Comparison of ENCODE assay signal across 23 cellular contexts in the genomic region with DNA sequence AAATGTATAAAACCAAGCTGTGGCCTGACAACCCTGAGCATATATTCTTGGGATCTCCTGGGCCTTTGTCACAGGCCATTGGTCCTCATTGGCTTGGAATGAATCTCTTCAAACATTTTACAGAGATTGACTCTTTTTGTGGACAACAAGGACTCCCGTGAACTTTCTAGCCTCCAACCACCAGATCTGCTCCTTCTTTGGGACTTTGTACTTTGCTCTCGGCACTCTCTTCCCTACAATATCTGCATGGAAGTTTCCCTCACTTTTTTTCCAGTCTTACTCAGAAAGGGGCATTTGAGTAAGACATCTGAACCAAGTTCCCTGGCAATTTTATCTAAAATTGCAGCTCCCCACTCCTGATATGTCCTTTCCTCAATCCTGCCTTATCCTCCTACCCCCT.
"Had no signal": no experiment of that assay in that cellular context is flagged by ENCODE, and none has a peak within 500 bp of the region (broad histone marks: within the 10 kb centered on the region; RNA-seq: fewer than 3 reads in every experiment).

No MANE protein-coding gene starts in this region.

- H3K9me3 ChIP-seq: gastrocnemius medialis, heart right ventricle, mucosa of descending colon, pancreas, stomach had no signal

- H3K4me1 Mint-ChIP-seq: natural killer cell; stimulated activated naive B cell treated with anti-CD40 and anti-IgM and Interleukin-4, amounts not matched to agents 10 μg/mL and 1 μg/mL and 100 μg/mL, for 72 hours had no signal

- DNase-seq: central memory CD4-positive, alpha-beta T cell; cortex of kidney; dorsolateral prefrontal cortex; effector CD8-positive, alpha-beta T cell; gastrocnemius medialis; heart right ventricle; left ventricle myocardium superior; mucosa of descending colon; natural killer cell; nucleus accumbens; pancreas; right cardiac atrium; stimulated activated CD4-positive, alpha-beta T cell treated with anti-CD3 and anti-CD28 coated beads, Interleukin-2, amount 100 ng/mL, for 24 hours; stimulated activated CD4-positive, alpha-beta T cell treated with anti-CD3 and anti-CD28 coated beads, Interleukin-4, amount 100 ng/mL, for 4 hours; stimulated activated naive B cell treated with anti-CD40 and anti-IgM and Interleukin-4, amounts not matched to agents 10 μg/mL and 1 μg/mL and 100 μg/mL, for 72 hours; stomach; substantia nigra; trophoblast cell had no signal

- H3K4me1 ChIP-seq: gastrocnemius medialis had no signal

- H3K4me2 ChIP-seq: neural progenitor cell had no signal

- H3K27me3 Mint-ChIP-seq: progenitor cell of endocrine pancreas had no signal

- H2AFZ ChIP-seq: neural progenitor cell had no signal

- H3K4me3 Mint-ChIP-seq: natural killer cell; neural progenitor cell; stimulated activated naive B cell treated with anti-CD40 and anti-IgM and Interleukin-4, amounts not matched to agents 10 μg/mL and 1 μg/mL and 100 μg/mL, for 72 hours had no signal

- FAIRE-seq: endometrium, keratinocyte, pancreas had no signal

- H3K36me3 ChIP-seq: gastrocnemius medialis, heart right ventricle, neural progenitor cell, pancreas, stomach had no signal

- H3K27me3 ChIP-seq: gastrocnemius medialis, heart right ventricle, neural progenitor cell, pancreas, stomach had no signal

- H3K27ac ChIP-seq: dorsolateral prefrontal cortex, gastrocnemius medialis, heart right ventricle, neural progenitor cell, pancreas, stomach had no signal

- H3K9me3 Mint-ChIP-seq: natural killer cell; neural progenitor cell; stimulated activated naive B cell treated with anti-CD40 and anti-IgM and Interleukin-4, amounts not matched to agents 10 μg/mL and 1 μg/mL and 100 μg/mL, for 72 hours had no signal

- H3K9ac ChIP-seq: neural progenitor cell had no signal

- H3K4me3 ChIP-seq: dorsolateral prefrontal cortex, gastrocnemius medialis, heart right ventricle, mucosa of descending colon, neural progenitor cell, pancreas, stomach had no signal

- H3K27ac Mint-ChIP-seq: natural killer cell; neural progenitor cell; progenitor cell of endocrine pancreas; stimulated activated naive B cell treated with anti-CD40 and anti-IgM and Interleukin-4, amounts not matched to agents 10 μg/mL and 1 μg/mL and 100 μg/mL, for 72 hours had no signal

- ATAC-seq: esophagus mucosa; gastrocnemius medialis; heart right ventricle; left ventricle myocardium superior; mucosa of descending colon; natural killer cell; pancreas; right cardiac atrium; stimulated activated naive B cell treated with anti-CD40 and anti-IgM and Interleukin-4, amounts not matched to agents 10 μg/mL and 1 μg/mL and 100 μg/mL, for 72 hours had no signal
